In the genomic region with DNA sequence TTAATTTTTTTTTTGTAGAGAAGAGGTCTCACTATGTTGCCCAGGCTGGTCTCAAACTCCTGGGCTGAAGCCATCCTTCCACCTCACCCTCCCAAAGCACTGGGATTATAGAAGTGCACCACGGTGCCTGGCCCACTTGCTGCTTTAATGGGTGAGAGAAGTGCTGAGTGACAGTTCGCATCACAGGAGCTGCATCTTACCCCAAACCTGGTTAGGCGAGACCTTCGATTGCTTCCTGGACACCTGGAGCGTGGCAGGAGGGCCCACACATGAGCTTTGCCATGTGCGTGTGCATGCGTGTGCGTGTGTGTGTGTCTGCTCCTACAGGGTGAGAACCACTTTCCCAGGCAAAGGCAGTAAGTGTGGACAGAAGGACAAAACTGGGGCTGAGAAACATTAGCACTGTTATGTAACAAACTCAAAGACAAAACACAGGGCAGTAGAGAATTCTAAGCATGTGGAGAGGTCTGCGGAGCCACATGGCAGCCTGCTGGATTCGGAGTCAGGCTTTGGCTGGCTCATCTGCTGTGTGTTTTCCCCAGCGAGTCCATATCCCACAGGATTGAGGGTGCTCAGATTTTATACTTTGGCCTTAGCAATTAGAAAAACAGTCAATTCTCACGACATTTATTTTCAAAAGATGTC, we compare ENCODE assay signal across 29 cellular contexts. TPM values are rescaled to one million over a fixed set of nuclear protein-coding genes. Genes with fewer than 3 reads are reported as not detected.
DNase-seq lines count a peak whose midpoint lies in the region; ATAC-seq and TF ChIP-seq lines count a peak whose summit lies in the region.
"Had no signal": no experiment of that assay in that cellular context is flagged by ENCODE, and none has a peak within 500 bp of the region (broad histone marks: within the 10 kb centered on the region; RNA-seq: fewer than 3 reads in every experiment).

No MANE protein-coding gene starts in this region.

- H3K79me2 ChIP-seq in mesendoderm (ENCODE audit: control insufficient read depth, insufficient read depth, low read length) = no peaks in the 10 kb centered on the region

- DNase-seq in Right ventricle myocardium superior (peak; percentile 53), cardiac septum (ENCODE audit: low spot score) (no peak), cerebellar cortex (ENCODE audit: low spot score) (peak; percentile 59), memory B cell (ENCODE audit: low spot score in 2 of 2) (no peak), AML-193 (lab: John Stamatoyannopoulos, UW) (no peak), osteocyte (ENCODE audit: extremely low spot score, unreplicated experiment) (no peak), mesendoderm (no peak)
- no peak for DNase-seq in activated CD4-positive, CD25-positive, alpha-beta regulatory T cell treated with anti-CD3 and anti-CD28 coated beads, Interleukin-2, amount 50 U/mL, for 72 hours
- DNase-seq: activated CD4-positive, alpha-beta T cell treated with anti-CD3 and anti-CD28 coated beads for 1 hour; activated naive CD4-positive, alpha-beta T cell; activated T-cell treated with anti-CD3 and anti-CD28 coated beads, Interleukin-2, amount 50 U/mL, for 24 hours; brain microvascular endothelial cell; DMS79 treated with DMSO at 0.1 percent for 48 hours; gastrocnemius medialis; left lung; mucosa of descending colon; NCI-H1105 treated with DMSO at 0.1 percent for 48 hours; NCI-H2029 treated with DMSO at 0.1 percent for 48 hours; NCI-H82; OCI-M1 had no signal

- no peak overlapping the region for H3K23ac ChIP-seq in mesendoderm (ENCODE audit: low read length)

- H3K4me1 Mint-ChIP-seq in memory B cell (peaks cover 7% of the 10 kb centered on the region), osteocyte (ENCODE audit: unreplicated experiment) (no peaks in the 10 kb centered on the region)

- H3K27ac Mint-ChIP-seq in memory B cell = no peak overlapping the region
- H3K27ac Mint-ChIP-seq in osteocyte (ENCODE audit: unreplicated experiment) = no peak overlapping the region
- H3K27ac Mint-ChIP-seq: activated T-cell treated with anti-CD3 and anti-CD28 coated beads, Interleukin-2, amount 50 U/mL, for 24 hours; neural progenitor cell; progenitor cell of endocrine pancreas; type B pancreatic cell had no signal

- no peak overlapping the region for H2BK120ac ChIP-seq in mesendoderm (ENCODE audit: low read depth, low read length)

- intact Hi-C loops in Right ventricle myocardium superior (cut with DNase I) = no loop called here
- intact Hi-C loops in cardiac septum (cut with DNase I) = no loop called here

- H4K8ac ChIP-seq in mesendoderm (ENCODE audit: low read depth, low read length) = no peak overlapping the region

- no peak overlapping the region for H2AK5ac ChIP-seq in mesendoderm (ENCODE audit: low read length)

- no peak overlapping the region for H3K4me3 ChIP-seq in mesendoderm (ENCODE audit: low read length)
- H3K4me3 ChIP-seq: BLaER1, coronary artery, gastrocnemius medialis, left lung, mucosa of descending colon, neural progenitor cell, skin epidermis had no signal

- H3K4me1 ChIP-seq in mesendoderm (ENCODE audit: control insufficient read depth, low read depth, low read length) = no peaks in the 10 kb centered on the region
- H3K4me1 ChIP-seq: BLaER1, gastrocnemius medialis, neural progenitor cell had no signal

- no peaks in the 10 kb centered on the region for H3K36me3 ChIP-seq in mesendoderm (ENCODE audit: control insufficient read depth, insufficient read depth, low read length)
- H3K36me3 ChIP-seq: BLaER1, brain microvascular endothelial cell, gastrocnemius medialis, left lung, neural progenitor cell had no signal

- H4K5ac ChIP-seq in mesendoderm (ENCODE audit: low read length) = no peak overlapping the region

- H3K36me3 Mint-ChIP-seq in memory B cell (no peaks in the 10 kb centered on the region), osteocyte (ENCODE audit: unreplicated experiment) (no peaks in the 10 kb centered on the region)
- H3K36me3 Mint-ChIP-seq: neural progenitor cell, type B pancreatic cell had no signal

- no peak overlapping the region for H3K56ac ChIP-seq in mesendoderm (ENCODE audit: low read length)

- peaks cover 1% of the 10 kb centered on the region for H3K27me3 Mint-ChIP-seq in memory B cell
- H3K27me3 Mint-ChIP-seq in osteocyte (ENCODE audit: unreplicated experiment) = peaks cover 25% of the 10 kb centered on the region
- H3K27me3 Mint-ChIP-seq: activated T-cell treated with anti-CD3 and anti-CD28 coated beads, Interleukin-2, amount 50 U/mL, for 24 hours had no signal

- WGBS in mesendoderm (ENCODE audit: extremely low coverage, insufficient coverage, low lambda C conversion rate) = no CpG with 5 or more reads among the region's 12 CpGs

- H3K9me3 Mint-ChIP-seq in memory B cell (no peaks in the 10 kb centered on the region), osteocyte (ENCODE audit: unreplicated experiment) (no peaks in the 10 kb centered on the region)
- H3K9me3 Mint-ChIP-seq: activated T-cell treated with anti-CD3 and anti-CD28 coated beads, Interleukin-2, amount 50 U/mL, for 24 hours; neural progenitor cell; type B pancreatic cell had no signal

- H3K27ac ChIP-seq in mesendoderm (ENCODE audit: low read depth, low read length) = no peak overlapping the region
- H3K27ac ChIP-seq: BLaER1, brain microvascular endothelial cell, coronary artery, gastrocnemius medialis, HL-60, left lung, neural progenitor cell had no signal

- no peak overlapping the region for H2BK15ac ChIP-seq in mesendoderm (replicated peaks; ENCODE audit: low read depth)

- no peak overlapping the region for H2BK5ac ChIP-seq in mesendoderm (ENCODE audit: low read length)

- no peak overlapping the region for H3K9ac ChIP-seq in mesendoderm (ENCODE audit: low read length)
- H3K9ac ChIP-seq: BLaER1, neural progenitor cell had no signal

- no peak overlapping the region for H3K18ac ChIP-seq in mesendoderm (ENCODE audit: low read length)

- H3K4me3 Mint-ChIP-seq in memory B cell = no peak overlapping the region
- H3K4me3 Mint-ChIP-seq in osteocyte (ENCODE audit: unreplicated experiment) = no peak overlapping the region
- H3K4me3 Mint-ChIP-seq: activated T-cell treated with anti-CD3 and anti-CD28 coated beads, Interleukin-2, amount 50 U/mL, for 24 hours; neural progenitor cell; type B pancreatic cell had no signal

- no peak for TF ChIP-seq CTCF in osteocyte (IDR thresholded peaks at IDR 0.05)

- no peak overlapping the region for H3K4ac ChIP-seq in mesendoderm (ENCODE audit: low read depth, low read length)

- no peak overlapping the region for H3K4me2 ChIP-seq in mesendoderm (ENCODE audit: low read length)
- H3K4me2 ChIP-seq: BLaER1, neural progenitor cell had no signal

- ATAC-seq in Right ventricle myocardium superior (ENCODE audit: poor library complexity) = peak; percentile 87
- peak; percentile 90 for ATAC-seq in memory B cell (ENCODE audit: low read depth)
- ATAC-seq: esophagus mucosa, gastrocnemius medialis, HCT116, left lung, mucosa of descending colon had no signal

- H3K27me3 ChIP-seq in mesendoderm (ENCODE audit: insufficient read depth, low read length, poor library complexity) = no peaks in the 10 kb centered on the region
- H3K27me3 ChIP-seq: BLaER1, brain microvascular endothelial cell, left lung, neural progenitor cell had no signal

- H3K79me1 ChIP-seq in mesendoderm (ENCODE audit: low read length) = no peaks in the 10 kb centered on the region

RNA-seq across cellular contexts. Expression of gene MTIF3, which starts 11.7 kb away (rescaled TPM):
- total RNA-seq in Right ventricle myocardium superior = 189 TPM
- 83.8 TPM for total RNA-seq in cardiac septum
- total RNA-seq in osteocyte = 38.9 and 41.6 TPM in 2 replicates
- polyA plus RNA-seq in mesendoderm (2013, experiment 1 of 2) = 58.2 TPM
- polyA plus RNA-seq in mesendoderm (2013, experiment 2 of 2) = 58.0 TPM

RNA-seq across cellular contexts. Expression of gene GTF3A, which starts 37.6 kb away (rescaled TPM):
- 211 TPM for total RNA-seq in Right ventricle myocardium superior
- total RNA-seq in cardiac septum = 167 TPM
- 67.0 and 67.4 TPM in 2 replicates for total RNA-seq in osteocyte
- 93.6 TPM for polyA plus RNA-seq in mesendoderm (2013, experiment 1 of 2)
- polyA plus RNA-seq in mesendoderm (2013, experiment 2 of 2) = 97.5 TPM

Comparison
In these comparisons a context has a peak if more than half of its experiments do, and no peak if none do; other contexts are left out.
1. DNase-seq: peak in Right ventricle myocardium superior (single experiment) and cerebellar cortex (single experiment); none in cardiac septum (single experiment), memory B cell (0 of 2), AML-193 (0 of 2), osteocyte (single experiment), activated CD4-positive, CD25-positive, alpha-beta regulatory T cell treated with anti-CD3 and anti-CD28 coated beads, Interleukin-2, amount 50 U/mL, for 72 hours (single experiment) and mesendoderm (single experiment).